1 cellular context compared by ENCODE assay signal in the genomic region with DNA sequence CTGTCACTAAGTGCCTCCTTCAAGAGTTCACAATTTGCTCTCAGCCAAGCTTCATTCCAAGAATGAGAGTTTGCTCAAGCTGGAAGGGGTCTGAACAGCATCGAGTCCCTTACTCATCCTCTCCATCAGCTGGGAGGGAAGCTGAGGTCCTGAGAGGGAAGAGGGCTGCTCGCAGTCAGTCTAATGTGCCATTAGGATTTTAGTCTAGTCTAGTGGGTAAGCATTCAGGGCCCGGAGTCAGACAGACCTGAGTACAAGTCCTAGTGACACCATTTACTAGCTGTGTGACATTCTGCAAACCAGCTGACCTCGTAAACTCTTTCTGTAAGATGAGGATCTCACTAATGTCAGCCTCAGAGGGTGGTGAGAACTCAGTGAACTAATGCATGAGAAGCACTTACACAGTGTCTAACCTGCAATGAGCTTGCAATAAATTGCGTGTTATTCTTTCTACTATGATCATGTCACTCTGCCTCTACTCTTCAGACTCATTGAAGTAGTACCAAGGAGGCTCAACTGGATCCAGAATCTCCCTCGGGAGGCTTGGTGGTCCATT.
TF ChIP-seq lines count a peak whose summit lies in the region.

No MANE protein-coding gene starts in this region.

TF ChIP-seq in SK-N-SH, 30 proteins besides CTCF, POLR2A, EP300 and RAD21 (continued from another document):
- TF ChIP-seq, protein P1, sequence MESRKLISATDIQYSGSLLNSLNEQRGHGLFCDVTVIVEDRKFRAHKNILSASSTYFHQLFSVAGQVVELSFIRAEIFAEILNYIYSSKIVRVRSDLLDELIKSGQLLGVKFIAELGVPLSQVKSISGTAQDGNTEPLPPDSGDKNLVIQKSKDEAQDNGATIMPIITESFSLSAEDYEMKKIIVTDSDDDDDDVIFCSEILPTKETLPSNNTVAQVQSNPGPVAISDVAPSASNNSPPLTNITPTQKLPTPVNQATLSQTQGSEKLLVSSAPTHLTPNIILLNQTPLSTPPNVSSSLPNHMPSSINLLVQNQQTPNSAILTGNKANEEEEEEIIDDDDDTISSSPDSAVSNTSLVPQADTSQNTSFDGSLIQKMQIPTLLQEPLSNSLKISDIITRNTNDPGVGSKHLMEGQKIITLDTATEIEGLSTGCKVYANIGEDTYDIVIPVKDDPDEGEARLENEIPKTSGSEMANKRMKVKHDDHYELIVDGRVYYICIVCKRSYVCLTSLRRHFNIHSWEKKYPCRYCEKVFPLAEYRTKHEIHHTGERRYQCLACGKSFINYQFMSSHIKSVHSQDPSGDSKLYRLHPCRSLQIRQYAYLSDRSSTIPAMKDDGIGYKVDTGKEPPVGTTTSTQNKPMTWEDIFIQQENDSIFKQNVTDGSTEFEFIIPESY (IDR thresholded peaks at IDR 0.05; ENCODE audit: borderline replicate concordance, low read depth) = no peak
